ENCODE assay signal across 8 cellular contexts in genomic region chr3:58173670-58174472, GRCh38. TPM values are rescaled to one million over a fixed set of nuclear protein-coding genes. Genes with fewer than 3 reads are reported as not detected.
DNase-seq lines count a peak whose midpoint lies in the region; ATAC-seq and TF ChIP-seq lines count a peak whose summit lies in the region.

No MANE protein-coding gene starts in this region.

- no peak overlapping the region for H2AFZ ChIP-seq in IMR-90 (replicated peaks; ENCODE audit: low read length, poor library complexity)
- H2AFZ ChIP-seq in trophoblast cell (ENCODE audit: insufficient read depth, low read length, poor library complexity), result no peak overlapping the region

- no peak for TF ChIP-seq EP300 in esophagus muscularis mucosa (IDR thresholded peaks at IDR 0.05)

- H2BK120ac ChIP-seq in IMR-90 (ENCODE audit: low read depth, low read length) (no peak overlapping the region), trophoblast cell (ENCODE audit: insufficient read depth, low read length, poor library complexity) (no peak overlapping the region)

- TF ChIP-seq CTCF in IMR-90 (conservative IDR thresholded peaks at IDR 0.05; ENCODE audit: low read depth, low read length) (no peak), esophagus muscularis mucosa (IDR thresholded peaks at IDR 0.05) (peak in 2 of 3 experiments; percentile 39 to 43)

- H2BK20ac ChIP-seq in IMR-90 (ENCODE audit: low read depth, low read length), result no peak overlapping the region

- CTCF ChIA-PET in IMR-90 (lab: Yijun Ruan, JAX), result no interaction called here

- H4K20me1 ChIP-seq in IMR-90 (ENCODE audit: insufficient read depth, low read length), result peaks cover 4% of the 10 kb centered on the region

- H3K9me1 ChIP-seq in IMR-90 (ENCODE audit: insufficient read depth, low read length), result no peaks in the 10 kb centered on the region

- H3K36me3 ChIP-seq in IMR-90 (ENCODE audit: control insufficient read depth, insufficient read depth, low read length), result peaks cover 30% of the 10 kb centered on the region
- H3K36me3 ChIP-seq in esophagus muscularis mucosa, result peaks cover 15 to 35% (median 25%) of the 10 kb centered on the region in 4 donors
- peaks cover 27 to 32% of the 10 kb centered on the region in 2 experiments for H3K36me3 ChIP-seq in trophoblast cell (ENCODE audit: control insufficient read depth in 1 of 2, insufficient read depth in 2 of 2, low read length in 2 of 2)

- dilution Hi-C loops in IMR-90 (cut with HindIII; ENCODE audit: low sequenced_read_pairs, unreplicated experiment), result no loop called here

- no peak overlapping the region for H4K91ac ChIP-seq in IMR-90 (ENCODE audit: insufficient read depth, low read depth, low read length)
- H4K91ac ChIP-seq in trophoblast cell (ENCODE audit: low read depth, low read length), result no peak overlapping the region

- H3K14ac ChIP-seq in IMR-90 (replicated peaks; ENCODE audit: low read depth, low read length) (no peak overlapping the region), trophoblast cell (ENCODE audit: low read length) (no peak overlapping the region)

- no peak overlapping the region for H4K5ac ChIP-seq in IMR-90 (ENCODE audit: low read depth, low read length)

- WGBS in IMR-90 (ENCODE audit: extremely low coverage in 2 of 2, insufficient read length in 1 of 2), 2 experiments, result 87% methylated on average over 12 of the region's 12 CpGs; no CpG with 5 or more reads in 1 of the 2 experiments
- WGBS in esophagus muscularis mucosa, result 76% methylated on average over 7 of the region's 12 CpGs
- WGBS in trophoblast cell (ENCODE audit: extremely low coverage, insufficient coverage, insufficient read length), result no CpG with 5 or more reads among the region's 12 CpGs

- no peak for TF ChIP-seq POLR2A in IMR-90 (IDR thresholded peaks at IDR 0.05; ENCODE audit: low read depth, low read length)
- TF ChIP-seq POLR2A in esophagus muscularis mucosa (IDR thresholded peaks at IDR 0.05; ENCODE audit: low read depth), result no peak

- peak overlapping the region; percentile 72 for H2AK9ac ChIP-seq in IMR-90 (replicated peaks; ENCODE audit: low read depth, low read length, poor library complexity)

- intact Hi-C loops in IMR-90 (cut with micrococcal nuclease) (loop anchor here (2.0 kb wide), 1 partner anchor 165 kb away; the partner anchor contains the start of gene FLNB), esophagus muscularis mucosa (cut with DNase I) (loop anchor here (5.0 to 10.0 kb wide), 2 partner anchors 167 to 299 kb away; partner anchors contain the start of gene FLNB)

- no peak for TF ChIP-seq RAD21 in IMR-90 (IDR thresholded peaks at IDR 0.05; ENCODE audit: low read length)

- DNase-seq in EH (ENCODE audit: low read depth) (peak; percentile 36), IMR-90 (no peak), esophagus muscularis mucosa (ENCODE audit: extremely low spot score) (no peak), trophoblast cell (peak; percentile 57 to 74), SKM-1 treated with dmso at 0.1 percent for 144 hours (lab: John Stamatoyannopoulos, UW; ENCODE audit: unreplicated experiment) (no peak), dedifferentiated amniotic fluid mesenchymal stem cell (ENCODE audit: extremely low spot score) (no peak)

- H3K4me3 ChIP-seq in IMR-90 (ENCODE audit: insufficient read depth, low read depth, low read length), result no peak overlapping the region
- no peak overlapping the region for H3K4me3 ChIP-seq in esophagus muscularis mucosa
- no peak overlapping the region for H3K4me3 ChIP-seq in trophoblast cell (ENCODE audit: low read depth, low read length)

- in situ Hi-C loops in IMR-90 (cut with MboI; ENCODE audit: low sequenced_read_pairs), result no loop called here

- H3K4me2 ChIP-seq in IMR-90 (ENCODE audit: low read depth, low read length), result no peak overlapping the region
- no peak overlapping the region for H3K4me2 ChIP-seq in trophoblast cell (ENCODE audit: low read length)

- H3K4me1 ChIP-seq in IMR-90 (ENCODE audit: control insufficient read depth, insufficient read depth, low read length) (peaks cover 7% of the 10 kb centered on the region), esophagus muscularis mucosa (peaks cover 39 to 69% (median 52%) of the 10 kb centered on the region in 4 donors), trophoblast cell (ENCODE audit: control insufficient read depth in 1 of 2, insufficient read depth in 2 of 2, low read length in 2 of 2) (peaks cover 7% of the 10 kb centered on the region in 2 experiments)

- no peak overlapping the region for H2BK15ac ChIP-seq in IMR-90 (ENCODE audit: low read depth, low read length)

- H3K9ac ChIP-seq in IMR-90 (ENCODE audit: low read depth, low read length) (no peak overlapping the region), trophoblast cell (ENCODE audit: low read length) (no peak overlapping the region)

- H3K9me3 ChIP-seq in IMR-90 (ENCODE audit: control insufficient read depth, insufficient read depth, low read length) (no peaks in the 10 kb centered on the region), esophagus muscularis mucosa (no peaks in the 10 kb centered on the region), trophoblast cell (ENCODE audit: insufficient read depth, low read depth, low read length) (no peaks in the 10 kb centered on the region)

- H2AK5ac ChIP-seq in IMR-90 (ENCODE audit: low read depth, low read length) (no peak overlapping the region), trophoblast cell (ENCODE audit: low read length) (no peak overlapping the region)

- H3K18ac ChIP-seq in IMR-90 (ENCODE audit: low read depth, low read length), result no peak overlapping the region
- no peak overlapping the region for H3K18ac ChIP-seq in trophoblast cell (ENCODE audit: low read length)

- no TSS peak for BruUV-seq in IMR-90 (replicated peaks; lab: Mats Ljungman, UMichigan)

- ATAC-seq in IMR-90 (ENCODE audit: low read depth) (no peak), SK-N-SH treated with all-trans-retinoic acid at 6 μM for 48 hours (peak; percentile 9; the same call in 1 of the 3 replicates), GM18502 (IDR thresholded peaks at IDR 0.05; ENCODE audit: poor library complexity, unreplicated experiment) (no peak)

- H2BK12ac ChIP-seq in trophoblast cell (ENCODE audit: low read length), result no peak overlapping the region

- H3K79me2 ChIP-seq in trophoblast cell (ENCODE audit: control insufficient read depth, insufficient read depth, low read length, poor library complexity), result no peaks in the 10 kb centered on the region

- H4K8ac ChIP-seq in IMR-90 (ENCODE audit: low read depth in 2 of 2, low read length in 2 of 2) (no peak overlapping the region), trophoblast cell (ENCODE audit: low read depth, low read length) (no peak overlapping the region)

- H2BK5ac ChIP-seq in IMR-90 (ENCODE audit: low read depth, low read length, poor library complexity, severe bottlenecking) (no peak overlapping the region), trophoblast cell (ENCODE audit: low read depth, low read length, poor library complexity) (no peak overlapping the region)

- POLR2A ChIA-PET in IMR-90 (lab: Charles Lee; ENCODE audit: unreplicated experiment), result no interaction called here

- no peak overlapping the region for H4K12ac ChIP-seq in trophoblast cell (ENCODE audit: low read depth, low read length)

- no peak overlapping the region for H3K56ac ChIP-seq in IMR-90 (ENCODE audit: extremely low read depth, insufficient read depth, low read length)

- no peaks in the 10 kb centered on the region for H3K79me1 ChIP-seq in IMR-90 (ENCODE audit: low read depth in 1 of 2, low read length in 2 of 2)
- H3K79me1 ChIP-seq in trophoblast cell (ENCODE audit: low read length), result peaks cover 3% of the 10 kb centered on the region

- H3K27ac ChIP-seq in IMR-90 (ENCODE audit: insufficient read depth, low read length) (no peak overlapping the region), esophagus muscularis mucosa (replicated peaks in 1 of 4) (peak overlapping the region; percentile 62 to 74 (median 68)), trophoblast cell (ENCODE audit: low read depth, low read length) (no peak overlapping the region)

- no peaks in the 10 kb centered on the region; the same call in 1 of the 2 replicates for H3K27me3 ChIP-seq in IMR-90 (ENCODE audit: control insufficient read depth, insufficient read depth, low read length)
- no peaks in the 10 kb centered on the region for H3K27me3 ChIP-seq in esophagus muscularis mucosa
- H3K27me3 ChIP-seq in trophoblast cell (ENCODE audit: insufficient read depth, low read length), result no peaks in the 10 kb centered on the region

- no peak overlapping the region for H3K4ac ChIP-seq in IMR-90 (ENCODE audit: low read depth, low read length)
- no peak overlapping the region for H3K4ac ChIP-seq in trophoblast cell (ENCODE audit: low read depth, low read length)

- no peak overlapping the region for H3K23ac ChIP-seq in IMR-90 (ENCODE audit: low read depth, low read length)
- no peak overlapping the region for H3K23ac ChIP-seq in trophoblast cell (ENCODE audit: low read length)

TF ChIP-seq in IMR-90, 13 proteins besides CTCF, POLR2A, EP300 and RAD21 (continues in another document):
- TF ChIP-seq, protein P1, sequence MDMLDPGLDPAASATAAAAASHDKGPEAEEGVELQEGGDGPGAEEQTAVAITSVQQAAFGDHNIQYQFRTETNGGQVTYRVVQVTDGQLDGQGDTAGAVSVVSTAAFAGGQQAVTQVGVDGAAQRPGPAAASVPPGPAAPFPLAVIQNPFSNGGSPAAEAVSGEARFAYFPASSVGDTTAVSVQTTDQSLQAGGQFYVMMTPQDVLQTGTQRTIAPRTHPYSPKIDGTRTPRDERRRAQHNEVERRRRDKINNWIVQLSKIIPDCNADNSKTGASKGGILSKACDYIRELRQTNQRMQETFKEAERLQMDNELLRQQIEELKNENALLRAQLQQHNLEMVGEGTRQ (IDR thresholded peaks at IDR 0.05; ENCODE audit: low read depth, low read length), result no peak
- no peak for TF ChIP-seq FOS (IDR thresholded peaks at IDR 0.05; ENCODE audit: low read depth, low read length)

TF ChIP-seq in SK-N-SH treated with all-trans-retinoic acid at 6 μM for 48 hours, 23 proteins besides CTCF, POLR2A, EP300 and RAD21:
- TF ChIP-seq ZNF8 (CRISPR knock-in tag; IDR thresholded peaks at IDR 0.05), result no peak
- TF ChIP-seq ZFP3 (CRISPR knock-in tag; IDR thresholded peaks at IDR 0.05), result peak; percentile 73
- TF ChIP-seq ZC3H10 (CRISPR knock-in tag; IDR thresholded peaks at IDR 0.05), result 0 out of 2 replicates have a peak, but pooled peaks have one; percentile 16
TF ChIP-seq in SK-N-SH treated with all-trans-retinoic acid at 6 μM for 48 hours: peak in this region for 2.

RNA-seq across cellular contexts. Expression of gene DNASE1L3, which starts 36.9 kb away (rescaled TPM):
- total RNA-seq in IMR-90 (2012; rRNA removed) (not detected in 2 replicates), esophagus muscularis mucosa (1 to 10 TPM in 2 of 4 donors, under 1 TPM in 1, not detected in 1; 0.80 to 2.9 (median 2.2) TPM)
- not detected in 2 replicates for polyA plus RNA-seq in IMR-90 (2012; rRNA removed)
- polyA plus RNA-seq in IMR-90 (2012; cell fraction: cytosol; rRNA removed), result not detected in 2 replicates
- polyA plus RNA-seq in IMR-90 (2012; cell fraction: nucleus; rRNA removed; ENCODE audit: low replicate concordance), result not detected in 2 replicates
- polyA plus RNA-seq in trophoblast cell (2013), result 1.5 and 1.9 TPM in 2 replicates

Comparison
In these comparisons a context has a peak if more than half of its experiments do, and no peak if none do; other contexts are left out.
1. DNase-seq: peak in EH (single experiment) and trophoblast cell (2 of 2); none in IMR-90 (single experiment), esophagus muscularis mucosa (single experiment), SKM-1 treated with dmso at 0.1 percent for 144 hours (single experiment) and dedifferentiated amniotic fluid mesenchymal stem cell (single experiment).
2. H3K27ac ChIP-seq: peak in esophagus muscularis mucosa (4 of 4); none in IMR-90 (single experiment) and trophoblast cell (single experiment).